25 cellular contexts compared by ENCODE assay signal in the genomic region with DNA sequence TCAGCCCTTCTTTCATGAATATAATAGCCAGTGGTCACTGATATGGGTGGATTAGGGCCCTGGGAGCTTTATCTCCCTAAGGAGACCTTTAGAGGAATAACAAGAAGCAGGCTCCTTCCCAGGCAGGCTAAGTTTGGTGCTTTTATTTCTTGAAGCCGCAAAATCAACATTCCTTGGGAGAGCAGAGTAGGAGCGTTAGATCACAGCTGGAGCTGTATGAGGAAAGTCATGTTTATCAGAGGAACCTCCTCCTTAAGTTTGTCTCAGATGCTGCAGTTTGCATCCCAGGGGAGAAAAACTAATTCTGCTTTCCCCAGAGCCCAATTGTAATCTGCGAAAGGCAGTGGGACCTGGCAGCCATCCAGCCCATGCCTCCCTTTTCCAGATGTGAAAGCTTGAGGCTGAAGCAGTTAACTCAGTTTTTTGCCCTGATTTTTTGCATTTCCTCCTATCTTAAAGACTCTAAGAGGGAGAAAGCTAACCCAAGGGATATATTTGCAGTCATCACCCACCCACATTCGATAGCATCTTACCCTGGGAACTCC.
A peak's percentile ranks its signal among the peaks of the same experiment; 100 is the strongest.
DNase-seq lines count a peak whose midpoint lies in the region; ATAC-seq and TF ChIP-seq lines count a peak whose summit lies in the region.
"Had no signal": no experiment of that assay in that cellular context is flagged by ENCODE, and none has a peak within 500 bp of the region (broad histone marks: within the 10 kb centered on the region; RNA-seq: fewer than 3 reads in every experiment).

No MANE protein-coding gene starts in this region.

- ATAC-seq in RWPE2 (ENCODE audit: low read depth) (no peak), GM21737 (IDR thresholded peaks at IDR 0.05; ENCODE audit: unreplicated experiment) (no peak)
- ATAC-seq in naive thymus-derived CD4-positive, alpha-beta T cell, result no peak

- H3K18ac ChIP-seq in mesendoderm (ENCODE audit: low read length), result no peak overlapping the region

- H3K27ac ChIP-seq in RWPE2 (ENCODE audit: poor library complexity, severe bottlenecking) (peak overlapping the region; percentile 86), mesendoderm (ENCODE audit: low read depth, low read length) (no peak overlapping the region)
- H3K27ac ChIP-seq in naive thymus-derived CD4-positive, alpha-beta T cell (ENCODE audit: low read depth, low read length), result no peak overlapping the region
- H3K27ac ChIP-seq: cardiac muscle cell, neural progenitor cell, parathyroid adenoma, tibial artery had no signal

- H3K79me1 ChIP-seq in mesendoderm (ENCODE audit: low read length), result no peaks in the 10 kb centered on the region

- H3K4me3 Mint-ChIP-seq in naive thymus-derived CD4-positive, alpha-beta T cell, result no peak overlapping the region
- H3K4me3 Mint-ChIP-seq: CD8-positive, alpha-beta memory T cell; neural progenitor cell had no signal

- no peak overlapping the region for H3K4ac ChIP-seq in mesendoderm (ENCODE audit: low read depth, low read length)

- no peak overlapping the region for H3K4me2 ChIP-seq in mesendoderm (ENCODE audit: low read length)
- H3K4me2 ChIP-seq: neural progenitor cell had no signal

- peaks cover 13% of the 10 kb centered on the region for H3K4me1 ChIP-seq in RWPE2 (ENCODE audit: insufficient read depth, poor library complexity, severe bottlenecking)
- H3K4me1 ChIP-seq in mesendoderm (ENCODE audit: control insufficient read depth, low read depth, low read length), result no peaks in the 10 kb centered on the region
- H3K4me1 ChIP-seq in naive thymus-derived CD4-positive, alpha-beta T cell (ENCODE audit: control insufficient read depth in 2 of 2, insufficient read depth in 2 of 2, low read length in 2 of 2), result no peaks in the 10 kb centered on the region
- H3K4me1 ChIP-seq: neural progenitor cell, parathyroid adenoma, tibial artery had no signal

- no peaks in the 10 kb centered on the region for H3K4me1 Mint-ChIP-seq in naive thymus-derived CD4-positive, alpha-beta T cell
- H3K4me1 Mint-ChIP-seq: CD8-positive, alpha-beta memory T cell; neural progenitor cell had no signal

- H3K36me3 ChIP-seq in RWPE2 (ENCODE audit: low read depth), result no peaks in the 10 kb centered on the region
- no peaks in the 10 kb centered on the region for H3K36me3 ChIP-seq in mesendoderm (ENCODE audit: control insufficient read depth, insufficient read depth, low read length)
- H3K36me3 ChIP-seq in naive thymus-derived CD4-positive, alpha-beta T cell (ENCODE audit: control insufficient read depth in 2 of 3, insufficient read depth in 3 of 3, low read length in 3 of 3), result no peaks in the 10 kb centered on the region
- H3K36me3 ChIP-seq: cardiac muscle cell, neural progenitor cell, tibial artery had no signal

- no peaks in the 10 kb centered on the region for H3K27me3 Mint-ChIP-seq in naive thymus-derived CD4-positive, alpha-beta T cell

- no peak overlapping the region for H3K9ac ChIP-seq in mesendoderm (ENCODE audit: low read length)
- H3K9ac ChIP-seq: neural progenitor cell, parathyroid adenoma had no signal

- no peak overlapping the region for H3K23ac ChIP-seq in mesendoderm (ENCODE audit: low read length)

- H3K79me2 ChIP-seq in mesendoderm (ENCODE audit: control insufficient read depth, insufficient read depth, low read length), result no peaks in the 10 kb centered on the region
- H3K79me2 ChIP-seq: parathyroid adenoma had no signal

- POLR2A ChIA-PET in naive thymus-derived CD4-positive, alpha-beta T cell (lab: Charles Lee), result no interaction called here

- intact Hi-C loops in head of caudate nucleus (cut with DNase I), result no loop called here
- intact Hi-C loops in naive thymus-derived CD4-positive, alpha-beta T cell (cut with micrococcal nuclease), result no loop called here

- no peak overlapping the region for H3K27ac Mint-ChIP-seq in naive thymus-derived CD4-positive, alpha-beta T cell
- H3K27ac Mint-ChIP-seq: activated T-helper 2 cell treated with anti-CD3 and anti-CD28 coated beads, Interferon-gamma antibody, Interleukin-2, Interleukin-4, amounts not matched to agents 10 μg/mL and 5 μg/mL and 100 μg/mL, durations not matched to agents 14 hours and 24 hours and 36 hours; CD8-positive, alpha-beta memory T cell; neural progenitor cell had no signal

- no peak overlapping the region for H2BK15ac ChIP-seq in mesendoderm (replicated peaks; ENCODE audit: low read depth)

- no peak overlapping the region for H4K8ac ChIP-seq in mesendoderm (ENCODE audit: low read depth, low read length)

- no peak for TF ChIP-seq CTCF in RWPE2 (IDR thresholded peaks at IDR 0.05; ENCODE audit: poor library complexity, severe bottlenecking)
- TF ChIP-seq CTCF in fibroblast of pulmonary artery (IDR thresholded peaks at IDR 0.05; ENCODE audit: low read length, missing control alignments), result no peak

- WGBS in mesendoderm (ENCODE audit: extremely low coverage, insufficient coverage, low lambda C conversion rate), result no CpG with 5 or more reads among the region's 4 CpGs

- CTCF ChIA-PET in naive thymus-derived CD4-positive, alpha-beta T cell (lab: Charles Lee), result no interaction called here

- no peak overlapping the region for H2AK5ac ChIP-seq in mesendoderm (ENCODE audit: low read length)

- no peak overlapping the region for H4K5ac ChIP-seq in mesendoderm (ENCODE audit: low read length)

- no peak overlapping the region for H2BK120ac ChIP-seq in mesendoderm (ENCODE audit: low read depth, low read length)

- no peaks in the 10 kb centered on the region for H3K9me3 ChIP-seq in RWPE2 (ENCODE audit: severe bottlenecking)
- H3K9me3 ChIP-seq in naive thymus-derived CD4-positive, alpha-beta T cell (ENCODE audit: control insufficient read depth in 2 of 3, low read length in 3 of 3), result no peaks in the 10 kb centered on the region
- H3K9me3 ChIP-seq: tibial artery had no signal

- H3K27me3 ChIP-seq in RWPE2 (ENCODE audit: insufficient read depth, poor library complexity, severe bottlenecking) (no peaks in the 10 kb centered on the region), mesendoderm (ENCODE audit: insufficient read depth, low read length, poor library complexity) (no peaks in the 10 kb centered on the region)
- H3K27me3 ChIP-seq in naive thymus-derived CD4-positive, alpha-beta T cell (ENCODE audit: control insufficient read depth in 2 of 2, insufficient read depth in 2 of 2, low read length in 2 of 2), result no peaks in the 10 kb centered on the region
- H3K27me3 ChIP-seq: cardiac muscle cell, neural progenitor cell, tibial artery had no signal

- H3K4me3 ChIP-seq in RWPE2 (ENCODE audit: severe bottlenecking), result no peak overlapping the region
- H3K4me3 ChIP-seq in fibroblast of pulmonary artery (replicated peaks; ENCODE audit: low read depth, low read length), result no peak overlapping the region
- no peak overlapping the region for H3K4me3 ChIP-seq in mesendoderm (ENCODE audit: low read length)
- H3K4me3 ChIP-seq in naive thymus-derived CD4-positive, alpha-beta T cell (ENCODE audit: low read length), result no peak overlapping the region
- H3K4me3 ChIP-seq: cardiac muscle cell, neural progenitor cell, tibial artery had no signal

- H3K56ac ChIP-seq in mesendoderm (ENCODE audit: low read length), result no peak overlapping the region

- H3K9me3 Mint-ChIP-seq in naive thymus-derived CD4-positive, alpha-beta T cell, result peaks cover 0 to 3% (median 0%) of the 10 kb centered on the region in 11 donors
- H3K9me3 Mint-ChIP-seq: activated T-helper 2 cell treated with anti-CD3 and anti-CD28 coated beads, Interferon-gamma antibody, Interleukin-2, Interleukin-4, amounts not matched to agents 10 μg/mL and 5 μg/mL and 100 μg/mL, durations not matched to agents 14 hours and 24 hours and 36 hours had no signal

- no peak overlapping the region for H2BK5ac ChIP-seq in mesendoderm (ENCODE audit: low read length)

- peak; percentile 28 for DNase-seq in COLO829 (ENCODE audit: low spot score)
- no peak for DNase-seq in RWPE2 (ENCODE audit: low spot score)
- peak; percentile 54 for DNase-seq in fibroblast of pulmonary artery (ENCODE audit: low read depth)
- peak; percentile 10 for DNase-seq in mesendoderm
- no peak for DNase-seq in SK-N-DZ (ENCODE audit: low spot score)
- DNase-seq in head of caudate nucleus, result no peak
- no peak for DNase-seq in naive thymus-derived CD4-positive, alpha-beta T cell
- DNase-seq: activated CD4-positive, alpha-beta T cell treated with anti-CD3 and anti-CD28 coated beads for 48 hours; activated naive CD4-positive, alpha-beta T cell treated with anti-CD3 and anti-CD28 coated beads, Interleukin-2, amount 50 U/mL, for 16 hours; amniotic stem cell; CD8-positive, alpha-beta memory T cell; cortex of kidney; effector memory CD4-positive, alpha-beta T cell; foreskin fibroblast; H7; NCI-H1417; NCI-H2029 treated with DMSO at 0.1 percent for 48 hours; NCI-H69; stimulated activated CD4-positive, alpha-beta T cell treated with anti-CD3 and anti-CD28 coated beads, Interleukin-4, amount 100 ng/mL, for 1 hour; tibial artery had no signal

- no peaks in the 10 kb centered on the region for H3K36me3 Mint-ChIP-seq in naive thymus-derived CD4-positive, alpha-beta T cell
- H3K36me3 Mint-ChIP-seq: CD8-positive, alpha-beta memory T cell; neural progenitor cell had no signal

Comparison
In these comparisons a context has a peak if more than half of its experiments do, and no peak if none do; other contexts are left out.
1. DNase-seq: peak in COLO829 (single experiment), fibroblast of pulmonary artery (single experiment) and mesendoderm (single experiment); none in RWPE2 (single experiment), SK-N-DZ (single experiment), head of caudate nucleus (0 of 42) and naive thymus-derived CD4-positive, alpha-beta T cell (0 of 9).